Comparison of ENCODE assay signal across 2 cellular contexts in the genomic region with DNA sequence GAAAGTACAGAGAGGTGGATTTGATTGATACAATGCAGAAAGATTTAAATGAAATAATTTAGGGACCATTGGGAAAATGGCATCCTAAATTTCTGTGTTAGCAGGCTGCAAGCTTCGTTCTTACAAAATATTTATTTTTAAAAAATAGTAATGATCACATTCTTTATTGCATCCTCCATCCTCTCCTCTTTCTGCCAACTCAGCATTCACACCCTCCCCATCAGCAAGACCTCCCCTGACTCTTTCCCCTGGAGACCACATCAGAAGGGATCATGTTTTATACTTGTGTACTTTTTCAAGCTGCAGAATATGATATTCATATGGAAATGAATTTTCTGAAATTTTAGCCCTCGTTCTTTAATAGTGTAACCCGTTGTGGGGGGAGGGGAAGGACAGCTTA.
TF ChIP-seq lines count a peak whose summit lies in the region.

No MANE protein-coding gene starts in this region.

TF ChIP-seq in A549, 52 proteins besides CTCF, POLR2A, EP300 and RAD21 (continued from another document):
- no peak for TF ChIP-seq KDM1A (IDR thresholded peaks at IDR 0.05; ENCODE audit: low read depth)
- no peak for TF ChIP-seq EHMT2 (IDR thresholded peaks at IDR 0.05; ENCODE audit: low read depth)
- no peak for TF ChIP-seq POLR2AphosphoS2 (conservative IDR thresholded peaks at IDR 0.05; ENCODE audit: low read length)
TF ChIP-seq in A549: peak in this region for 1.

TF ChIP-seq in IMR-90, 13 proteins besides CTCF, POLR2A, EP300 and RAD21:
- no peak for TF ChIP-seq ELK1 (IDR thresholded peaks at IDR 0.05; ENCODE audit: borderline replicate concordance, low read depth, low read length)
- TF ChIP-seq RCOR1 (IDR thresholded peaks at IDR 0.05; ENCODE audit: insufficient replicate concordance, low read length) = no peak
- TF ChIP-seq MXI1 (IDR thresholded peaks at IDR 0.05; ENCODE audit: borderline replicate concordance, low read depth, low read length) = no peak
- peak; percentile 88 for TF ChIP-seq MAFK (IDR thresholded peaks at IDR 0.05; ENCODE audit: low read depth, low read length)
- no peak for TF ChIP-seq MAZ (IDR thresholded peaks at IDR 0.05; ENCODE audit: borderline replicate concordance, low read depth, low read length)
- no peak for TF ChIP-seq CHD1 (IDR thresholded peaks at IDR 0.05; ENCODE audit: low read depth, low read length)
- TF ChIP-seq FOS (IDR thresholded peaks at IDR 0.05; ENCODE audit: low read depth, low read length) = no peak
- no peak for TF ChIP-seq SMC3 (IDR thresholded peaks at IDR 0.05; ENCODE audit: low read depth, low read length)
